ENCODE assay signal across 8 cellular contexts in genomic region chr20:59525500-59526241, GRCh38.
DNase-seq lines count a peak whose midpoint lies in the region; ATAC-seq and TF ChIP-seq lines count a peak whose summit lies in the region.

No MANE protein-coding gene starts in this region.

- no peaks in the 10 kb centered on the region for H3K4me1 ChIP-seq in left lung

- no peaks in the 10 kb centered on the region for H3K9me3 ChIP-seq in left lung

- H3K4me3 ChIP-seq in left lung = no peak overlapping the region

- H3K27ac ChIP-seq in left lung = no peak overlapping the region

- intact Hi-C loops in left lung (cut with DNase I) = no loop called here

- DNase-seq in NCI-H524 (lab: John Stamatoyannopoulos, UW) = peak; percentile 54 to 62
- no peak for DNase-seq in NCI-H524 treated with DMSO at 0.1 percent for 48 hours (lab: John Stamatoyannopoulos, UW)
- peak; percentile 75 for DNase-seq in HuH-7.5 (ENCODE audit: low spot score)
- DNase-seq in RPMI7951 (ENCODE audit: low read depth) = peak; percentile 63
- peak; percentile 74 for DNase-seq in cerebellum (ENCODE audit: low spot score)
- peak in 1 of 2 donors; percentile 81 for DNase-seq in left lung
- DNase-seq in stromal cell of bone marrow (ENCODE audit: low read depth) = peak; percentile 5

- ATAC-seq in left lung (peak; percentile 96), HG03196 (IDR thresholded peaks at IDR 0.05; ENCODE audit: unreplicated experiment) (no peak)

- peaks cover 26 to 83% of the 10 kb centered on the region in 2 donors for H3K27me3 ChIP-seq in left lung

- peak; percentile 77 to 85 for TF ChIP-seq CTCF in left lung (IDR thresholded peaks at IDR 0.05)

- H3K36me3 ChIP-seq in left lung = no peaks in the 10 kb centered on the region
